In genomic region chr6:1802495-1803395, GRCh38 we compare ENCODE assay signal across 1 cellular context.
TF ChIP-seq lines count a peak whose summit lies in the region.

No MANE protein-coding gene starts in this region.

TF ChIP-seq in SK-N-SH, 30 proteins besides CTCF, POLR2A, EP300 and RAD21:
- no peak for TF ChIP-seq MAX (IDR thresholded peaks at IDR 0.05; ENCODE audit: low read depth)
- TF ChIP-seq JUND (IDR thresholded peaks at IDR 0.05), result peak; percentile 6; the same call in 1 of the 2 replicates
- no peak for TF ChIP-seq IRF3 (IDR thresholded peaks at IDR 0.05; ENCODE audit: low read depth, low read length)
- peak; percentile 74; the same call in 1 of the 2 replicates for TF ChIP-seq TCF12 (IDR thresholded peaks at IDR 0.05)
- TF ChIP-seq YY1 (IDR thresholded peaks at IDR 0.05; ENCODE audit: low read depth), result 0 out of 2 replicates have a peak, but pooled peaks have one; percentile 29
- no peak for TF ChIP-seq TAF1 (IDR thresholded peaks at IDR 0.05; ENCODE audit: borderline replicate concordance, low read depth, low read length)
- TF ChIP-seq FOXM1 (IDR thresholded peaks at IDR 0.05; ENCODE audit: low read depth), result peak; percentile 31; the same call in 1 of the 2 replicates
- no peak for TF ChIP-seq CHD2 (IDR thresholded peaks at IDR 0.05; ENCODE audit: low read length, partially characterized antibody)
- peak; percentile 74 for TF ChIP-seq TEAD4 (IDR thresholded peaks at IDR 0.05; ENCODE audit: borderline replicate concordance, insufficient read depth)
- TF ChIP-seq MXI1 (IDR thresholded peaks at IDR 0.05; ENCODE audit: low read depth, low read length), result no peak; the same call in 1 of the 2 replicates
- TF ChIP-seq RCOR1 (IDR thresholded peaks at IDR 0.05; ENCODE audit: low read length), result peak; percentile 51; the same call in 1 of the 2 replicates
- TF ChIP-seq GATA2 (CRISPR knock-in tag; IDR thresholded peaks at IDR 0.05), result peak; percentile 93
- TF ChIP-seq NFIC (IDR thresholded peaks at IDR 0.05; ENCODE audit: borderline replicate concordance), result peak; percentile 35; the same call in 1 of the 2 replicates
- no peak for TF ChIP-seq USF1 (IDR thresholded peaks at IDR 0.05; ENCODE audit: borderline replicate concordance, low read depth)
- no peak for TF ChIP-seq ZBTB33 (IDR thresholded peaks at IDR 0.05; ENCODE audit: borderline replicate concordance, low read depth)
- peak; percentile 73; the same call in 1 of the 2 replicates for TF ChIP-seq FOXJ3 (CRISPR knock-in tag; IDR thresholded peaks at IDR 0.05)
- TF ChIP-seq REST (IDR thresholded peaks at IDR 0.05; ENCODE audit: low read depth, low read length), result no peak
- peak; percentile 44; the same call in 1 of the 2 replicates for TF ChIP-seq PBX3 (IDR thresholded peaks at IDR 0.05)
- TF ChIP-seq FOSL2 (IDR thresholded peaks at IDR 0.05; ENCODE audit: borderline replicate concordance, low read depth), result no peak
- no peak for TF ChIP-seq RXRA (IDR thresholded peaks at IDR 0.05; ENCODE audit: borderline replicate concordance, low read depth)
- TF ChIP-seq MEF2A (IDR thresholded peaks at IDR 0.05; ENCODE audit: borderline replicate concordance, low read depth), result no peak
- no peak for TF ChIP-seq GABPA (IDR thresholded peaks at IDR 0.05; ENCODE audit: low read depth)
- TF ChIP-seq RFX5 (IDR thresholded peaks at IDR 0.05; ENCODE audit: low read length), result peak; percentile 52; the same call in 1 of the 2 replicates
- TF ChIP-seq POLR2AphosphoS5 (IDR thresholded peaks at IDR 0.05; ENCODE audit: low read depth, low read length), result no peak
- no peak for TF ChIP-seq USF2 (IDR thresholded peaks at IDR 0.05; ENCODE audit: borderline replicate concordance, low read depth, low read length)
- TF ChIP-seq ELF1 (IDR thresholded peaks at IDR 0.05), result no peak
- no peak for TF ChIP-seq SMC3 (IDR thresholded peaks at IDR 0.05; ENCODE audit: low read depth, low read length)
- TF ChIP-seq SIN3A (IDR thresholded peaks at IDR 0.05; ENCODE audit: borderline replicate concordance, low read depth, low read length), result no peak
- TF ChIP-seq NRF1 (IDR thresholded peaks at IDR 0.05; ENCODE audit: low read depth, low read length), result no peak
- no peak for TF ChIP-seq EZH2phosphoT487 (IDR thresholded peaks at IDR 0.05; ENCODE audit: borderline replicate concordance, low read depth)
